8 cellular contexts compared by ENCODE assay signal in the genomic region with DNA sequence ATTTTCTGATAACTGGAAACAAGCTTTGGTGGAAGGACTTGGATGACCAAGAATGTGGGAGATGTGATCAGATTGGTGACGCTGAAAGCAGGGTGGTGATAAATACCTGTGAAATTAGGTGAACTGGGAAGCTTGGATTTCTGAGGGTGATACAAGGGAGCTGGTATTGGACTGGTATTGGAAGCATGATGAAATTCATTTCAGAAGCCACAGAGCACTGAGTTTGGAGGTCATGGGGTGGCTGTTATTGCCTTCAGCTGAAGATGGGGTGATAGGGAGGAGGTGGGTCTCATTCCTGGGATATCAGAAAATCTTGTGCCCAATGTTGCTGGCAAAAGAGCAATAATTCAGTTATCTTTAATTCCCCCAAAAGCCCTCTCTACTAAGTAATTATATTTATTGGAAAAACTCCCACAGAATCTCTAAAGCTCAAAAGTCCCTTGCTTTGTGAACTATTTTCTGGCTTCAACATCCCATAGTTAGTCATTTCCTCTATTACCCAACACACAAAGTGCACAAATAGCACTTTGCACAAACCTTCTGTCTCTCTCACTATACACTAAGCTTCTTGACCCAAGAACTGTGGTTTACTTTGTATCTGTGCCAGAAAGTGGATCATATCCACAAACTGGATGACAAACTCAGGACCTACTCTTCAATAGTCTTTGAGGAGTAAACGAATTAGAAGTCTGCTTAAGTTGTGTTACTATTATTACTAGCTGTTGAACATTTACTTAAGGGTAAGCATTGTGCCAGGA. TPM values are rescaled to one million over a fixed set of nuclear protein-coding genes. Genes with fewer than 3 reads are reported as not detected.
A peak's percentile ranks its signal among the peaks of the same experiment; 100 is the strongest.
DNase-seq lines count a peak whose midpoint lies in the region; ATAC-seq and TF ChIP-seq lines count a peak whose summit lies in the region.
"Had no signal": no experiment of that assay in that cellular context is flagged by ENCODE, and none has a peak within 500 bp of the region (broad histone marks: within the 10 kb centered on the region; RNA-seq: fewer than 3 reads in every experiment).

No MANE protein-coding gene starts in this region.

- H3K79me2 ChIP-seq in SK-N-SH (ENCODE audit: insufficient read depth) (no peaks in the 10 kb centered on the region), smooth muscle cell (ENCODE audit: low read depth) (no peaks in the 10 kb centered on the region)

- H3K4me3 ChIP-seq in SK-N-SH (ENCODE audit: low read depth in 2 of 2, low read length in 1 of 2): no peak overlapping the region
- H3K4me3 ChIP-seq in smooth muscle cell: no peak overlapping the region
- H3K4me3 ChIP-seq in stomach: no peak overlapping the region

- 41% methylated on average over 2 of the region's 2 CpGs for WGBS in SK-N-SH (ENCODE audit: low lambda C conversion rate)
- WGBS in smooth muscle cell (ENCODE audit: low lambda C conversion rate): 46% methylated on average over 2 of the region's 2 CpGs
- 53 to 62% (median 59%) methylated on average over 2 of the region's 2 CpGs for WGBS in stomach, 5 donors

- H3K27ac Mint-ChIP-seq in naive thymus-derived CD8-positive, alpha-beta T cell: peak overlapping the region in 1 of 10 donors; percentile 28

- CTCF ChIA-PET in SK-N-SH (lab: Yijun Ruan, JAX): interaction anchor here (1.1 to 1.4 kb wide), 3 partner anchors 89 to 600 kb away, joined by 3 to 6 read pairs (median 4); no protein-coding TSS in a partner anchor

- H3K36me3 ChIP-seq in SK-N-SH (replicated peaks in 1 of 2; ENCODE audit: control insufficient read depth in 1 of 2, insufficient read depth in 2 of 2, low read length in 1 of 2): no peaks in the 10 kb centered on the region
- H3K36me3 ChIP-seq in smooth muscle cell (ENCODE audit: low read depth): no peaks in the 10 kb centered on the region
- H3K36me3 ChIP-seq in stomach: no peaks in the 10 kb centered on the region

- peaks cover 0 to 10% (median 6%) of the 10 kb centered on the region in 4 donors for H3K4me1 Mint-ChIP-seq in naive thymus-derived CD8-positive, alpha-beta T cell

- peaks cover 0 to 3% (median 0%) of the 10 kb centered on the region in 9 donors for H3K9me3 Mint-ChIP-seq in naive thymus-derived CD8-positive, alpha-beta T cell

- H3K9me3 ChIP-seq in SK-N-SH (no peaks in the 10 kb centered on the region), smooth muscle cell (replicated peaks; ENCODE audit: low read depth) (no peaks in the 10 kb centered on the region), stomach (no peaks in the 10 kb centered on the region)

- TF ChIP-seq POLR2A in stomach (IDR thresholded peaks at IDR 0.05): no peak

- DNase-seq in HS-27A (ENCODE audit: low read depth) (peak; percentile 88), SK-N-SH (no peak), foreskin keratinocyte (peak; percentile 88 to 94), smooth muscle cell (lab: John Stamatoyannopoulos, UW; ENCODE audit: unreplicated experiment) (no peak), mesenteric fat pad (ENCODE audit: low spot score) (no peak), stomach (no peak)
- DNase-seq in naive thymus-derived CD8-positive, alpha-beta T cell: no peak
- DNase-seq: head of caudate nucleus had no signal

- H3K27me3 ChIP-seq in SK-N-SH (ENCODE audit: insufficient read depth): no peaks in the 10 kb centered on the region
- H3K27me3 ChIP-seq in foreskin keratinocyte: no peaks in the 10 kb centered on the region
- H3K27me3 ChIP-seq in smooth muscle cell (ENCODE audit: low read depth): no peaks in the 10 kb centered on the region
- no peaks in the 10 kb centered on the region for H3K27me3 ChIP-seq in stomach

- no peak for TF ChIP-seq RAD21 in SK-N-SH (IDR thresholded peaks at IDR 0.05; ENCODE audit: low read length)

- H2AFZ ChIP-seq in SK-N-SH (ENCODE audit: low read depth) (no peak overlapping the region), smooth muscle cell (ENCODE audit: low read depth) (no peak overlapping the region)

- TF ChIP-seq CTCF in SK-N-SH (IDR thresholded peaks at IDR 0.05): no peak
- no peak for TF ChIP-seq CTCF in foreskin keratinocyte (conservative IDR thresholded peaks at IDR 0.05)
- TF ChIP-seq CTCF in smooth muscle cell (IDR thresholded peaks at IDR 0.05; ENCODE audit: borderline replicate concordance, insufficient read depth, poor library complexity, severe bottlenecking): no peak
- no peak for TF ChIP-seq CTCF in stomach (IDR thresholded peaks at IDR 0.05)

- peak; percentile 93 for ATAC-seq in foreskin keratinocyte
- ATAC-seq in naive thymus-derived CD8-positive, alpha-beta T cell: no peak

- no peaks in the 10 kb centered on the region for H3K9me2 ChIP-seq in SK-N-SH

- POLR2A ChIA-PET in SK-N-SH (lab: Yijun Ruan, JAX): no interaction called here
- POLR2A ChIA-PET in naive thymus-derived CD8-positive, alpha-beta T cell (lab: Charles Lee): interaction anchor here (0.6 kb wide), 1 partner anchor 17 kb away, joined by 5 read pairs; no protein-coding TSS in a partner anchor

- H3K9ac ChIP-seq in SK-N-SH: no peak overlapping the region
- no peak overlapping the region for H3K9ac ChIP-seq in smooth muscle cell (ENCODE audit: low read depth)

- peaks cover 0 to 12% of the 10 kb centered on the region in 2 experiments; a peak in 1 of 4 replicates for H3K4me1 ChIP-seq in SK-N-SH (ENCODE audit: control insufficient read depth in 1 of 2, insufficient read depth in 2 of 2, low read depth in 1 of 2, low read length in 1 of 2)
- H3K4me1 ChIP-seq in foreskin keratinocyte: peaks cover 13% of the 10 kb centered on the region
- no peaks in the 10 kb centered on the region for H3K4me1 ChIP-seq in smooth muscle cell (ENCODE audit: low read depth)
- peaks cover 0 to 7% (median 3%) of the 10 kb centered on the region in 4 donors for H3K4me1 ChIP-seq in stomach

- peaks cover 0 to 2% (median 0%) of the 10 kb centered on the region in 3 donors for H3K36me3 Mint-ChIP-seq in naive thymus-derived CD8-positive, alpha-beta T cell

- peak overlapping the region in 1 of 2 experiments; percentile 86; a peak in 2 of 4 replicates for H3K27ac ChIP-seq in SK-N-SH (ENCODE audit: low read depth in 2 of 2, low read length in 1 of 2)
- H3K27ac ChIP-seq in foreskin keratinocyte: no peak overlapping the region
- H3K27ac ChIP-seq in smooth muscle cell (ENCODE audit: low read depth): peak overlapping the region; percentile 76
- peak overlapping the region in 1 of 5 donors; percentile 9 for H3K27ac ChIP-seq in stomach

- no peak overlapping the region for H3K4me3 Mint-ChIP-seq in naive thymus-derived CD8-positive, alpha-beta T cell

- peaks cover 0 to 2% (median 0%) of the 10 kb centered on the region in 5 donors for H3K27me3 Mint-ChIP-seq in naive thymus-derived CD8-positive, alpha-beta T cell

- peaks cover 9% of the 10 kb centered on the region for H3F3A ChIP-seq in SK-N-SH (replicated peaks; ENCODE audit: insufficient read depth)
- no peaks in the 10 kb centered on the region for H3F3A ChIP-seq in smooth muscle cell (ENCODE audit: low read depth)

- H4K20me1 ChIP-seq in SK-N-SH (ENCODE audit: insufficient read depth) (no peaks in the 10 kb centered on the region), smooth muscle cell (ENCODE audit: low read depth) (no peaks in the 10 kb centered on the region)

- TF ChIP-seq EP300 in SK-N-SH (IDR thresholded peaks at IDR 0.05; ENCODE audit: borderline replicate concordance in 1 of 2, low read depth in 1 of 2, low read length in 1 of 2) (peak in 1 of 2 experiments; percentile 85; a peak in 2 of 4 replicates), stomach (IDR thresholded peaks at IDR 0.05) (no peak)

- H3K4me2 ChIP-seq in SK-N-SH (peak overlapping the region; percentile 39; the same call in 1 of the 2 replicates), smooth muscle cell (peak overlapping the region; percentile 55)

- intact Hi-C loops in stomach (cut with DNase I; ENCODE audit: low total_unique reads): no loop called here

TF ChIP-seq in SK-N-SH, 30 proteins besides CTCF, POLR2A, EP300 and RAD21 (continues in another document):
- TF ChIP-seq NRF1 (IDR thresholded peaks at IDR 0.05; ENCODE audit: low read depth, low read length): no peak
- TF ChIP-seq POLR2AphosphoS5 (IDR thresholded peaks at IDR 0.05; ENCODE audit: low read depth, low read length): peak; percentile 52; the same call in 1 of the 2 replicates
- TF ChIP-seq JUND (IDR thresholded peaks at IDR 0.05): peak; percentile 81
- TF ChIP-seq RXRA (IDR thresholded peaks at IDR 0.05; ENCODE audit: borderline replicate concordance, low read depth): peak; percentile 92
- TF ChIP-seq, protein P1, sequence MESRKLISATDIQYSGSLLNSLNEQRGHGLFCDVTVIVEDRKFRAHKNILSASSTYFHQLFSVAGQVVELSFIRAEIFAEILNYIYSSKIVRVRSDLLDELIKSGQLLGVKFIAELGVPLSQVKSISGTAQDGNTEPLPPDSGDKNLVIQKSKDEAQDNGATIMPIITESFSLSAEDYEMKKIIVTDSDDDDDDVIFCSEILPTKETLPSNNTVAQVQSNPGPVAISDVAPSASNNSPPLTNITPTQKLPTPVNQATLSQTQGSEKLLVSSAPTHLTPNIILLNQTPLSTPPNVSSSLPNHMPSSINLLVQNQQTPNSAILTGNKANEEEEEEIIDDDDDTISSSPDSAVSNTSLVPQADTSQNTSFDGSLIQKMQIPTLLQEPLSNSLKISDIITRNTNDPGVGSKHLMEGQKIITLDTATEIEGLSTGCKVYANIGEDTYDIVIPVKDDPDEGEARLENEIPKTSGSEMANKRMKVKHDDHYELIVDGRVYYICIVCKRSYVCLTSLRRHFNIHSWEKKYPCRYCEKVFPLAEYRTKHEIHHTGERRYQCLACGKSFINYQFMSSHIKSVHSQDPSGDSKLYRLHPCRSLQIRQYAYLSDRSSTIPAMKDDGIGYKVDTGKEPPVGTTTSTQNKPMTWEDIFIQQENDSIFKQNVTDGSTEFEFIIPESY (IDR thresholded peaks at IDR 0.05; ENCODE audit: borderline replicate concordance, low read depth): peak; percentile 58; the same call in 1 of the 2 replicates
- 0 out of 2 replicates have a peak, but pooled peaks have one; percentile 54 for TF ChIP-seq FOXM1 (IDR thresholded peaks at IDR 0.05; ENCODE audit: low read depth)
- TF ChIP-seq MAX (IDR thresholded peaks at IDR 0.05; ENCODE audit: low read depth): 0 out of 2 replicates have a peak, but pooled peaks have one; percentile 35

RNA-seq across cellular contexts. Expression of gene CAMK2D, which starts 23.1 kb away (rescaled TPM):
- polyA plus RNA-seq in SK-N-SH (2012; rRNA removed): 17.0 and 23.8 TPM in 2 replicates
- polyA plus RNA-seq in SK-N-SH (2012; cell fraction: cytosol; rRNA removed): 26.0 and 27.5 TPM in 2 replicates
- 15.6 and 20.7 TPM in 2 replicates for polyA plus RNA-seq in SK-N-SH (2012; cell fraction: nucleus; rRNA removed)
- total RNA-seq in foreskin keratinocyte: 20.4 and 22.9 TPM in 2 replicates
- 4.4 and 4.8 TPM in 2 replicates for polyA plus RNA-seq in foreskin keratinocyte
- total RNA-seq in smooth muscle cell: 36.0 and 45.3 TPM in 2 replicates
- 14.2 and 17.2 TPM in 2 replicates for polyA plus RNA-seq in smooth muscle cell
- total RNA-seq in naive thymus-derived CD8-positive, alpha-beta T cell: 10 to 100 TPM; 33.9 to 40.8 TPM
- 10 to 100 TPM; 10.4 to 12.0 (median 11.4) TPM for polyA plus RNA-seq in naive thymus-derived CD8-positive, alpha-beta T cell
- 58.0 TPM for total RNA-seq in mesenteric fat pad
- 100 to 1,000 TPM in 3 of 5 donors, 10 to 100 TPM in 2; 57.8 to 155 (median 123) TPM for total RNA-seq in stomach
- polyA plus RNA-seq in stomach: 10 to 100 TPM in 2 of 3 donors, 1 to 10 TPM in 1; 8.8 to 23.2 (median 11.4) TPM

Comparison
In these comparisons a context has a peak if more than half of its experiments do, and no peak if none do; other contexts are left out.
1. DNase-seq: peak in HS-27A (single experiment) and foreskin keratinocyte (2 of 2); none in SK-N-SH (single experiment), smooth muscle cell (single experiment), naive thymus-derived CD8-positive, alpha-beta T cell (0 of 10), mesenteric fat pad (single experiment) and stomach (single experiment).